ENCODE assay signal across 1 cellular context in the genomic region with DNA sequence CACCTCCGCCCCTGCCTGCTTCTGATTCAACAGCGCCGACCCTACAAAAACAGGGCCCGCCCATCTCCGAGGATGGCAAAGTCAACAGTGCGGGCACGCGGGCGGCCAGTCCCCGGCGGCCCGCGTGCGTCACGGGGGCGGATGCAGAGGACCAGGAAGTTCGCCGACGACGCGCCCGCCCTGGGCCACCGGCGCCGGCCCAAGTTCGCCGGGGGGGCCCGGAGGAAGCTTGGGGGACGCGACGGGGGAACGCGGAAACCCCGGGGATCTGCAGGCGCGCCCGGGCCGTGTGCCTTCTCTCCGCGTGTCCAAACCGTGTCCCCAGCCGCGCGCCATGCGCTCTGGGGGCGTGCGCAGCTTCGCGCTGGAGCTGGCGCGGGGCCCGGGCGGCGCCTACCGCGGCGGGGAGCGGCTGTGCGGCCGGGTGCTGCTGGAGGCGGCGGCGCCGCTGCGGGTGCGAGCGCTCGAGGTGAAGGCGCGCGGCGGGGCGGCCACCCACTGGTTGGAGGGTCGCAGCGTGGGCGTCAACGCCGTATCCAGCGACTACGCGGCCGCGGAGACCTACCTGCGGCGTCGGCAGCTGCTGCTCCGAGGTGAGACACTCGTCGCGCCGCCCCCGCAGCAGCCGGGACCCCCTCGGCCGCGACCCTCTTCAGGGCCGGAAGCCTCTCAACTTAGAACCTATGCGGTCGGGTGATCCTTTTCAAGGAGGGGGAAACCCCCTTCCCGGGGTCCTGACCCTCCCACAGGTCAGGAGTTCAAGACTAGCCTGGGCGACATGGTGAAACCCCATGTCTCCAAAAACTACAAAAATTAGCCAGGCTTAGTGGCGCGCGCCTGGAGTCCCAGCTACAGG.
TF ChIP-seq lines count a peak whose summit lies in the region.

No MANE protein-coding gene starts in this region.

TF ChIP-seq in K562, 482 proteins besides CTCF, POLR2A, EP300 and RAD21 (continued from another document and continues in another):
- TF ChIP-seq PRMT5 (CRISPR knock-in tag; IDR thresholded peaks at IDR 0.05) (no peak; the same call in 1 of the 2 replicates), EP400 (IDR thresholded peaks at IDR 0.05) (peak; percentile 83; the same call in 1 of the 2 replicates), ZNF134 (CRISPR knock-in tag; conservative IDR thresholded peaks at IDR 0.05) (no peak), CSDE1 (IDR thresholded peaks at IDR 0.05) (peak in 1 of 2 experiments; percentile 22; a peak in 1 of 4 replicates), ARID2 (IDR thresholded peaks at IDR 0.05) (no peak), SMARCA4 (IDR thresholded peaks at IDR 0.05) (no peak), DMBX1 (CRISPR knock-in tag; IDR thresholded peaks at IDR 0.05; ENCODE audit: borderline replicate concordance) (peak; percentile 43; the same call in 1 of the 2 replicates), RBM22 (IDR thresholded peaks at IDR 0.05; ENCODE audit: low read depth, low read length, poor library complexity, severe bottlenecking) (no peak), POU5F1 (IDR thresholded peaks at IDR 0.05; ENCODE audit: borderline replicate concordance, low read depth, low read length, partially characterized antibody) (no peak), MEF2D (tag; conservative IDR thresholded peaks at IDR 0.05; ENCODE audit: low read depth) (no peak), TAF9B (IDR thresholded peaks at IDR 0.05; ENCODE audit: partially characterized antibody) (no peak), IRF2 (CRISPR knock-in tag; IDR thresholded peaks at IDR 0.05) (no peak), ZFX (CRISPR knock-in tag; IDR thresholded peaks at IDR 0.05) (peak; percentile 83), PCBP2 (IDR thresholded peaks at IDR 0.05; ENCODE audit: low read depth, low read length, poor library complexity, severe bottlenecking) (peak; percentile 37), ZNF311 (CRISPR knock-in tag; IDR thresholded peaks at IDR 0.05) (no peak), ATF1 (CRISPR knock-in tag; IDR thresholded peaks at IDR 0.05) (0 out of 2 replicates have a peak, but pooled peaks have one; percentile 19), ATF1 (tag; IDR thresholded peaks at IDR 0.05) (peak; percentile 82), BDP1 (IDR thresholded peaks at IDR 0.05; ENCODE audit: insufficient read depth, insufficient read length) (no peak), RB1 (IDR thresholded peaks at IDR 0.05; ENCODE audit: low read depth) (peak; percentile 90), ZNF316 (IDR thresholded peaks at IDR 0.05) (no peak), TRIM24 (IDR thresholded peaks at IDR 0.05) (0 out of 4 replicates have a peak, but pooled peaks of 1 of the 2 experiments have one; percentile 24), RFX5 (IDR thresholded peaks at IDR 0.05; ENCODE audit: low read depth, low read length) (no peak), HIVEP1 (CRISPR knock-in tag; IDR thresholded peaks at IDR 0.05) (no peak), NR2C2 (CRISPR knock-in tag; IDR thresholded peaks at IDR 0.05) (no peak), NR2C2 (tag; IDR thresholded peaks at IDR 0.05) (peak; percentile 69; the same call in 1 of the 2 replicates), ERF (CRISPR knock-in tag; IDR thresholded peaks at IDR 0.05) (0 out of 2 replicates have a peak, but pooled peaks have one; percentile 5)
- TF ChIP-seq, protein P1, sequence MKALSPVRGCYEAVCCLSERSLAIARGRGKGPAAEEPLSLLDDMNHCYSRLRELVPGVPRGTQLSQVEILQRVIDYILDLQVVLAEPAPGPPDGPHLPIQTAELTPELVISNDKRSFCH (CRISPR knock-in tag; IDR thresholded peaks at IDR 0.05) = no peak
- TF ChIP-seq, protein P1 (tag; IDR thresholded peaks at IDR 0.05) = peak; percentile 81
- TF ChIP-seq, protein P2, sequence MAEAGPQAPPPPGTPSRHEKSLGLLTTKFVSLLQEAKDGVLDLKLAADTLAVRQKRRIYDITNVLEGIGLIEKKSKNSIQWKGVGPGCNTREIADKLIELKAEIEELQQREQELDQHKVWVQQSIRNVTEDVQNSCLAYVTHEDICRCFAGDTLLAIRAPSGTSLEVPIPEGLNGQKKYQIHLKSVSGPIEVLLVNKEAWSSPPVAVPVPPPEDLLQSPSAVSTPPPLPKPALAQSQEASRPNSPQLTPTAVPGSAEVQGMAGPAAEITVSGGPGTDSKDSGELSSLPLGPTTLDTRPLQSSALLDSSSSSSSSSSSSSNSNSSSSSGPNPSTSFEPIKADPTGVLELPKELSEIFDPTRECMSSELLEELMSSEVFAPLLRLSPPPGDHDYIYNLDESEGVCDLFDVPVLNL (CRISPR knock-in tag; IDR thresholded peaks at IDR 0.05; ENCODE audit: low read depth) = no peak
- TF ChIP-seq, protein P3, sequence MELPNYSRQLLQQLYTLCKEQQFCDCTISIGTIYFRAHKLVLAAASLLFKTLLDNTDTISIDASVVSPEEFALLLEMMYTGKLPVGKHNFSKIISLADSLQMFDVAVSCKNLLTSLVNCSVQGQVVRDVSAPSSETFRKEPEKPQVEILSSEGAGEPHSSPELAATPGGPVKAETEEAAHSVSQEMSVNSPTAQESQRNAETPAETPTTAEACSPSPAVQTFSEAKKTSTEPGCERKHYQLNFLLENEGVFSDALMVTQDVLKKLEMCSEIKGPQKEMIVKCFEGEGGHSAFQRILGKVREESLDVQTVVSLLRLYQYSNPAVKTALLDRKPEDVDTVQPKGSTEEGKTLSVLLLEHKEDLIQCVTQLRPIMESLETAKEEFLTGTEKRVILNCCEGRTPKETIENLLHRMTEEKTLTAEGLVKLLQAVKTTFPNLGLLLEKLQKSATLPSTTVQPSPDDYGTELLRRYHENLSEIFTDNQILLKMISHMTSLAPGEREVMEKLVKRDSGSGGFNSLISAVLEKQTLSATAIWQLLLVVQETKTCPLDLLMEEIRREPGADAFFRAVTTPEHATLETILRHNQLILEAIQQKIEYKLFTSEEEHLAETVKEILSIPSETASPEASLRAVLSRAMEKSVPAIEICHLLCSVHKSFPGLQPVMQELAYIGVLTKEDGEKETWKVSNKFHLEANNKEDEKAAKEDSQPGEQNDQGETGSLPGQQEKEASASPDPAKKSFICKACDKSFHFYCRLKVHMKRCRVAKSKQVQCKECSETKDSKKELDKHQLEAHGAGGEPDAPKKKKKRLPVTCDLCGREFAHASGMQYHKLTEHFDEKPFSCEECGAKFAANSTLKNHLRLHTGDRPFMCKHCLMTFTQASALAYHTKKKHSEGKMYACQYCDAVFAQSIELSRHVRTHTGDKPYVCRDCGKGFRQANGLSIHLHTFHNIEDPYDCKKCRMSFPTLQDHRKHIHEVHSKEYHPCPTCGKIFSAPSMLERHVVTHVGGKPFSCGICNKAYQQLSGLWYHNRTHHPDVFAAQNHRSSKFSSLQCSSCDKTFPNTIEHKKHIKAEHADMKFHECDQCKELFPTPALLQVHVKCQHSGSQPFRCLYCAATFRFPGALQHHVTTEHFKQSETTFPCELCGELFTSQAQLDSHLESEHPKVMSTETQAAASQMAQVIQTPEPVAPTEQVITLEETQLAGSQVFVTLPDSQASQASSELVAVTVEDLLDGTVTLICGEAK (IDR thresholded peaks at IDR 0.05) = no peak
- TF ChIP-seq, protein P3 (CRISPR knock-in tag; IDR thresholded peaks at IDR 0.05) = no peak
- TF ChIP-seq, protein P4, sequence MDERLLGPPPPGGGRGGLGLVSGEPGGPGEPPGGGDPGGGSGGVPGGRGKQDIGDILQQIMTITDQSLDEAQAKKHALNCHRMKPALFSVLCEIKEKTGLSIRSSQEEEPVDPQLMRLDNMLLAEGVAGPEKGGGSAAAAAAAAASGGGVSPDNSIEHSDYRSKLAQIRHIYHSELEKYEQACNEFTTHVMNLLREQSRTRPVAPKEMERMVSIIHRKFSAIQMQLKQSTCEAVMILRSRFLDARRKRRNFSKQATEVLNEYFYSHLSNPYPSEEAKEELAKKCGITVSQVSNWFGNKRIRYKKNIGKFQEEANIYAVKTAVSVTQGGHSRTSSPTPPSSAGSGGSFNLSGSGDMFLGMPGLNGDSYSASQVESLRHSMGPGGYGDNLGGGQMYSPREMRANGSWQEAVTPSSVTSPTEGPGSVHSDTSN (CRISPR knock-in tag; IDR thresholded peaks at IDR 0.05; ENCODE audit: low read depth) = no peak
- TF ChIP-seq, protein P4 (tag; conservative IDR thresholded peaks at IDR 0.05; ENCODE audit: low read depth) = no peak
- TF ChIP-seq, protein P5, sequence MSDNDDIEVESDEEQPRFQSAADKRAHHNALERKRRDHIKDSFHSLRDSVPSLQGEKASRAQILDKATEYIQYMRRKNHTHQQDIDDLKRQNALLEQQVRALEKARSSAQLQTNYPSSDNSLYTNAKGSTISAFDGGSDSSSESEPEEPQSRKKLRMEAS (CRISPR knock-in tag; IDR thresholded peaks at IDR 0.05) = peak; percentile 92
- TF ChIP-seq, protein P6, sequence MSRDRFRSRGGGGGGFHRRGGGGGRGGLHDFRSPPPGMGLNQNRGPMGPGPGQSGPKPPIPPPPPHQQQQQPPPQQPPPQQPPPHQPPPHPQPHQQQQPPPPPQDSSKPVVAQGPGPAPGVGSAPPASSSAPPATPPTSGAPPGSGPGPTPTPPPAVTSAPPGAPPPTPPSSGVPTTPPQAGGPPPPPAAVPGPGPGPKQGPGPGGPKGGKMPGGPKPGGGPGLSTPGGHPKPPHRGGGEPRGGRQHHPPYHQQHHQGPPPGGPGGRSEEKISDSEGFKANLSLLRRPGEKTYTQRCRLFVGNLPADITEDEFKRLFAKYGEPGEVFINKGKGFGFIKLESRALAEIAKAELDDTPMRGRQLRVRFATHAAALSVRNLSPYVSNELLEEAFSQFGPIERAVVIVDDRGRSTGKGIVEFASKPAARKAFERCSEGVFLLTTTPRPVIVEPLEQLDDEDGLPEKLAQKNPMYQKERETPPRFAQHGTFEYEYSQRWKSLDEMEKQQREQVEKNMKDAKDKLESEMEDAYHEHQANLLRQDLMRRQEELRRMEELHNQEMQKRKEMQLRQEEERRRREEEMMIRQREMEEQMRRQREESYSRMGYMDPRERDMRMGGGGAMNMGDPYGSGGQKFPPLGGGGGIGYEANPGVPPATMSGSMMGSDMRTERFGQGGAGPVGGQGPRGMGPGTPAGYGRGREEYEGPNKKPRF (IDR thresholded peaks at IDR 0.05; ENCODE audit: low read depth, low read length) = no peak
- TF ChIP-seq, protein P7, sequence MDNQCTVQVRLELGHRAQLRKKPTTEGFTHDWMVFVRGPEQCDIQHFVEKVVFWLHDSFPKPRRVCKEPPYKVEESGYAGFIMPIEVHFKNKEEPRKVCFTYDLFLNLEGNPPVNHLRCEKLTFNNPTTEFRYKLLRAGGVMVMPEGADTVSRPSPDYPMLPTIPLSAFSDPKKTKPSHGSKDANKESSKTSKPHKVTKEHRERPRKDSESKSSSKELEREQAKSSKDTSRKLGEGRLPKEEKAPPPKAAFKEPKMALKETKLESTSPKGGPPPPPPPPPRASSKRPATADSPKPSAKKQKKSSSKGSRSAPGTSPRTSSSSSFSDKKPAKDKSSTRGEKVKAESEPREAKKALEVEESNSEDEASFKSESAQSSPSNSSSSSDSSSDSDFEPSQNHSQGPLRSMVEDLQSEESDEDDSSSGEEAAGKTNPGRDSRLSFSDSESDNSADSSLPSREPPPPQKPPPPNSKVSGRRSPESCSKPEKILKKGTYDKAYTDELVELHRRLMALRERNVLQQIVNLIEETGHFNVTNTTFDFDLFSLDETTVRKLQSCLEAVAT (IDR thresholded peaks at IDR 0.05) = no peak
